8 cellular contexts compared by ENCODE assay signal in the genomic region with DNA sequence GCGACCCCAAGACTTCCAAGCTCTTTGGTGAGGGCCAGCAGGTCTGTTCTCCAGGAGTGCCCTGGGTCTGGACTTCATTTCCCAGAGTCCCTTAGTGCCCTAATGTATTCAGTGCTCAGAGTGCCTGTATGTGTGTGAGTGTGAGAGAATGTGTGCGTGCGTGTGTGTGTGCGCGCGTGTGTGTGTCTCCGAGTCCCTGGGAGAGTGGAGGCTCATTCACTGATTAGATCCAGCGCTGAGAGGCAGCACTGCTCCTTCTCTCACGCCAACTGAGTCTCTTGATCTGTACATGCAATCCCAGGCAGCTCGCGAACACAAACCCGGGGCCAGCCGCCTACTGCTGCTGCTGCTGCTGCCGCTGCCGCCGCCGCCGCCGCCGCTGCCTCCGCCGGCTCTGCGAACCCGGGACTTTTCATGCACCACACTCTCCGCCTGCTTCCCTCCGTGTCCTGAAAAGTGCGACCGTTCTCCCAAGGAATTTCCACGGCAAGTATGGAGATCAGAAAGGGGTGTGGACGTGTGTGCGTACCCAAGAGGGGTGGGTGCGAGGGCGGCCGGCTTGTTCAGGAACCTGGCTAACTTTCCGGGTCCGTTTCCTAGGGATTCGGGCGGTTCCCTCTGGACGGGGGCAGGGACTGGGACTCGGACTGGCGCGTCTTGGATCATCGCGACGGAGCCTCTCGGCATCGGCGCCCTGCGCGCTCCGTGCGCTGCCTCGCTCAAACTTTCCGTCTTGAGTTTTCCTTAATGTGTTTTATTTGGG. TPM values are rescaled to one million over a fixed set of nuclear protein-coding genes. Genes with fewer than 3 reads are reported as not detected.
DNase-seq lines count a peak whose midpoint lies in the region; ATAC-seq, FAIRE-seq and TF ChIP-seq lines count a peak whose summit lies in the region.

Gene RNF220, plus strand, starts transcription at position 215 of the 763 bp plus-strand sequence.

- peak within 1 kb of the TSS; percentile 84 for H3K4me3 Mint-ChIP-seq in Caco-2 (ENCODE audit: unreplicated experiment)

- H3K27ac ChIP-seq in KMS-11 = no peak within 1 kb of the TSS
- no peak within 1 kb of the TSS for H3K27ac ChIP-seq in SJCRH30
- no peak within 1 kb of the TSS for H3K27ac ChIP-seq in K562 (ENCODE audit: extremely low read depth, low read depth, low read length)
- no peak within 1 kb of the TSS for H3K27ac ChIP-seq in prostate gland

- H3K9ac ChIP-seq in KMS-11 (peak within 1 kb of the TSS; percentile 17; the same call in 1 of the 2 replicates), K562 (ENCODE audit: insufficient read depth in 1 of 2, low read depth in 2 of 2, low read length in 2 of 2) (peak within 1 kb of the TSS in 1 of 2 experiments; percentile 43; a peak in 1 of 4 replicates)

- no peak for TF ChIP-seq EP300 in K562 (IDR thresholded peaks at IDR 0.05; ENCODE audit: low read length)

- H2AFZ ChIP-seq in KMS-11 (ENCODE audit: low read depth) (peak within 1 kb of the TSS; percentile 97), K562 (ENCODE audit: low read depth, low read length) (peak within 1 kb of the TSS; percentile 68)

- no peak for TF ChIP-seq POLR2A in K562 (conservative IDR thresholded peaks at IDR 0.05)
- no peak for TF ChIP-seq POLR2A in prostate gland (IDR thresholded peaks at IDR 0.05)

- in situ Hi-C loops in K562 (cut with MboI) = no loop called here

- H4K20me1 ChIP-seq in KMS-11 (ENCODE audit: insufficient read depth) = no peaks in the 10 kb centered on the region
- no peaks in the 10 kb centered on the region for H4K20me1 ChIP-seq in K562 (replicated peaks; ENCODE audit: control insufficient read depth, insufficient read depth, low read length)

- POLR2A ChIA-PET in Caco-2 (lab: Charles Lee) (no interaction called here), K562 (lab: Yijun Ruan, JAX) (interaction anchor here (0.6 kb wide), 2 partner anchors 89 to 250 kb away, joined by 3 read pairs; no protein-coding TSS in a partner anchor)

- no peaks in the 10 kb centered on the region for H3K9me3 Mint-ChIP-seq in Caco-2 (ENCODE audit: unreplicated experiment)

- TF ChIP-seq CTCF in Caco-2 (IDR thresholded peaks at IDR 0.05; ENCODE audit: insufficient read depth in 1 of 2, low read depth in 1 of 2, low read length in 1 of 2, severe bottlenecking in 1 of 2, unreplicated experiment in 1 of 2) (no peak), KMS-11 (conservative IDR thresholded peaks at IDR 0.05; ENCODE audit: low read depth, low read length) (no peak), K562 (IDR thresholded peaks at IDR 0.05 in 2 of 3, conservative IDR thresholded peaks at IDR 0.05 in 1 of 3; ENCODE audit: insufficient read depth in 2 of 3, low read depth in 1 of 3, low read length in 3 of 3) (no peak), prostate gland (IDR thresholded peaks at IDR 0.05) (no peak)

- no peak for FAIRE-seq in K562 (lab: Jason Lieb, UNC)

- H3K4me1 ChIP-seq in Caco-2 = peaks cover 12% of the 10 kb centered on the region; the same call in 1 of the 2 replicates
- H3K4me1 ChIP-seq in KMS-11 (ENCODE audit: low read depth, poor library complexity, severe bottlenecking) = peaks cover 7% of the 10 kb centered on the region
- no peaks in the 10 kb centered on the region for H3K4me1 ChIP-seq in SJCRH30
- peaks cover 0 to 19% of the 10 kb centered on the region in 2 experiments; a peak in 2 of 5 replicates for H3K4me1 ChIP-seq in K562 (replicated peaks in 1 of 2; ENCODE audit: control insufficient read depth in 2 of 2, insufficient read depth in 2 of 2, low read length in 2 of 2)
- peaks cover 7% of the 10 kb centered on the region for H3K4me1 ChIP-seq in prostate gland (replicated peaks)

- no peaks in the 10 kb centered on the region for H3K9me1 ChIP-seq in K562 (ENCODE audit: control insufficient read depth, insufficient read depth, low read length)

- H3K36me3 ChIP-seq in Caco-2 (ENCODE audit: control insufficient read depth, insufficient read depth, low read length) (no peaks in the 10 kb centered on the region), KMS-11 (ENCODE audit: insufficient read depth) (no peaks in the 10 kb centered on the region), SJCRH30 (no peaks in the 10 kb centered on the region), K562 (ENCODE audit: control insufficient read depth, insufficient read depth, low read length) (no peaks in the 10 kb centered on the region), prostate gland (no peaks in the 10 kb centered on the region)

- H3K79me2 ChIP-seq in KMS-11 (ENCODE audit: insufficient read depth, low read depth) (no peaks in the 10 kb centered on the region), K562 (ENCODE audit: control insufficient read depth, insufficient read depth, low read length) (no peaks in the 10 kb centered on the region)

- WGBS in K562 (ENCODE audit: insufficient coverage, low coverage, missing lambda C conversion rate) = 27% methylated on average over 45 of the region's 54 CpGs
- WGBS in prostate gland = under 1% methylated on average over 54 of the region's 54 CpGs

- H3K27me3 ChIP-seq in Caco-2 (replicated peaks; ENCODE audit: control insufficient read depth, insufficient read depth, low read length) (no peaks in the 10 kb centered on the region; the same call in 1 of the 2 replicates), KMS-11 (ENCODE audit: insufficient read depth, low read depth) (no peaks in the 10 kb centered on the region), SJCRH30 (0 out of 2 replicates have a peak, but pooled peaks cover 9% of the 10 kb centered on the region), K562 (ENCODE audit: control insufficient read depth in 2 of 2, insufficient read depth in 2 of 2, low read length in 2 of 2) (peaks cover 49 to 57% of the 10 kb centered on the region in 2 experiments), prostate gland (replicated peaks; ENCODE audit: insufficient read depth) (peaks cover 31% of the 10 kb centered on the region)

- TF ChIP-seq RAD21 in K562 (CRISPR knock-in tag; conservative IDR thresholded peaks at IDR 0.05 in 1 of 2, IDR thresholded peaks at IDR 0.05 in 1 of 2) = 0 out of 4 replicates have a peak, but pooled peaks of 1 of the 2 experiments have one; percentile 10

- H3K9me3 ChIP-seq in Caco-2 (no peaks in the 10 kb centered on the region), SJCRH30 (replicated peaks) (no peaks in the 10 kb centered on the region), K562 (replicated peaks; ENCODE audit: control insufficient read depth, insufficient read depth, low read depth, low read length) (no peaks in the 10 kb centered on the region), prostate gland (no peaks in the 10 kb centered on the region)

- no peak within 1 kb of the TSS for H3K27ac Mint-ChIP-seq in Caco-2 (ENCODE audit: unreplicated experiment)

- H3K4me2 ChIP-seq in KMS-11 = peak within 1 kb of the TSS; percentile 92
- peak within 1 kb of the TSS; percentile 58 for H3K4me2 ChIP-seq in K562 (ENCODE audit: insufficient read depth, low read length)

- ATAC-seq in K562 (peak; percentile 81), HG02588 (IDR thresholded peaks at IDR 0.05; ENCODE audit: unreplicated experiment) (no peak), HG03342 (IDR thresholded peaks at IDR 0.05; ENCODE audit: unreplicated experiment) (no peak)

- BruUV-seq in Caco-2 (replicated peaks; lab: Mats Ljungman, UMichigan) (no TSS peak), K562 (replicated peaks; lab: Mats Ljungman, UMichigan) (no TSS peak)

- peaks cover 11% of the 10 kb centered on the region for H3K27me3 Mint-ChIP-seq in Caco-2 (ENCODE audit: insufficient read depth, unreplicated experiment)

- no peaks in the 10 kb centered on the region for H3K36me3 Mint-ChIP-seq in Caco-2 (ENCODE audit: insufficient read depth, unreplicated experiment)

- peak; percentile 58 to 62 for DNase-seq in Caco-2
- peak; percentile 20 to 29 for DNase-seq in SJCRH30
- peak in 1 of 4 experiments; percentile 41 for DNase-seq in K562 (ENCODE audit: extremely low read depth in 1 of 4, low spot score in 3 of 4)
- peak; percentile 87 for DNase-seq in iPS DF 19.7 (ENCODE audit: low read depth, low spot score)
- peak; percentile 36 for DNase-seq in prostate gland (ENCODE audit: low spot score)

- CTCF ChIA-PET in Caco-2 (lab: Charles Lee) (interaction anchor here (0.6 kb wide), 1 partner anchor 1735 kb away, joined by 5 read pairs; no protein-coding TSS in a partner anchor), K562 (lab: Yijun Ruan, JAX; ENCODE audit: low intra/inter-chr PET ratio) (no interaction called here)

- H3K4me3 ChIP-seq in Caco-2 (ENCODE audit: low read depth, low read length) (peak within 1 kb of the TSS; percentile 46), KMS-11 (IDR thresholded peaks at IDR 0.05; ENCODE audit: insufficient read depth, low read depth, low read length) (peak within 1 kb of the TSS; percentile 78), SJCRH30 (peak within 1 kb of the TSS; percentile 45), K562 (no peak within 1 kb of the TSS; the same call in 1 of the 2 replicates), prostate gland (peak within 1 kb of the TSS; percentile 10 to 26)

- intact Hi-C loops in Caco-2 (cut with micrococcal nuclease; ENCODE audit: unreplicated experiment) (no loop called here), K562 (cut with micrococcal nuclease) (no loop called here), prostate gland (cut with DNase I) (no loop called here)

- H3K4me1 Mint-ChIP-seq in Caco-2 (ENCODE audit: low read depth, unreplicated experiment) = no peaks in the 10 kb centered on the region

TF ChIP-seq in K562, 482 proteins besides CTCF, POLR2A, EP300 and RAD21 (continues in another document):
- TF ChIP-seq MCM3 (IDR thresholded peaks at IDR 0.05) = 0 out of 2 replicates have a peak, but pooled peaks have one; percentile 85
- no peak for TF ChIP-seq BHLHE40 (IDR thresholded peaks at IDR 0.05; ENCODE audit: low read length)

RNA-seq across cellular contexts. Expression of gene RNF220, which starts in this region (rescaled TPM):
- total RNA-seq in Caco-2 (2022) (79.5 and 92.4 TPM in 2 replicates), K562 (2014; rRNA removed) (117 and 125 TPM in 2 replicates), K562 (2014; rRNA removed; fragmentation: Illumina TruSeq; extraction: Trizol) (46.0 and 52.1 TPM in 2 replicates), K562 (2015; rRNA removed; fragmentation: Illumina TruSeq; extraction: Trizol) (66.6 and 66.9 TPM in 2 replicates), K562 (2021) (87.1 and 93.4 TPM in 2 replicates), prostate gland (100 to 1,000 TPM; 116 to 147 TPM)
- 89.4 and 94.9 TPM in 2 replicates for total RNA-seq in SJCRH30 (2014; rRNA removed; shearing (Covaris generic))
- 57.7 and 78.5 TPM in 2 replicates for total RNA-seq in K562 (2011; cell fraction: chromatin; rRNA removed; ENCODE audit: low replicate concordance)
- 38.5 and 41.8 TPM in 2 replicates for total RNA-seq in K562 (2011; cell fraction: nucleolus; rRNA removed)
- total RNA-seq in K562 (2011; cell fraction: nucleoplasm; rRNA removed) = 49.9 and 55.3 TPM in 2 replicates
- polyA plus RNA-seq in K562 (2011; rRNA removed) (54.8 and 64.3 TPM in 2 replicates), K562 (2014; fragmentation: Illumina TruSeq; extraction: Trizol) (97.5 and 104 TPM in 2 replicates), K562 (2014; fragmentation: Nextera tagmentation; extraction: Ambion mirVana) (1 to 10 TPM; 5.1 to 5.8 TPM), K562 (2014; rRNA removed) (102 and 109 TPM in 2 replicates)
- polyA plus RNA-seq in K562 (2011; cell fraction: cytosol; rRNA removed) = 74.9 and 86.7 TPM in 2 replicates
- 119 and 135 TPM in 2 replicates for polyA plus RNA-seq in K562 (2011; cell fraction: nucleus; rRNA removed)
- polyA plus RNA-seq in K562 (2012) = 99.9 and 118 TPM in 2 replicates
- 42.5 and 43.9 TPM in 2 replicates for polyA minus RNA-seq in K562 (2011; rRNA and poly(A)+ RNA removed)
- 20.6 and 22.6 TPM in 2 replicates for polyA minus RNA-seq in K562 (2011; cell fraction: cytosol; rRNA and poly(A)+ RNA removed)
- polyA minus RNA-seq in K562 (2011; cell fraction: nucleus; rRNA and poly(A)+ RNA removed) = 19.9 and 28.8 TPM in 2 replicates
